In genomic region chr13:27384285-27384684, GRCh38 we compare ENCODE assay signal across 10 cellular contexts.
"Had no signal": no experiment of that assay in that cellular context is flagged by ENCODE, and none has a peak within 500 bp of the region (broad histone marks: within the 10 kb centered on the region; RNA-seq: fewer than 3 reads in every experiment).

No MANE protein-coding gene starts in this region.

- H2AFZ ChIP-seq: GM23248 had no signal

- H3K4me2 ChIP-seq: KMS-11 had no signal

- FAIRE-seq: H1, H54 had no signal

- H3K27ac ChIP-seq: GM23248, HL-60, KMS-11 had no signal

- DNase-seq: GM23248, HCEC 1CT, HFFc6, IMR-90, Karpas-422, KBM-7 had no signal

- H3K9ac ChIP-seq: GM23248, KMS-11 had no signal

- H3K4me3 ChIP-seq: GM23248 had no signal
